14 cellular contexts compared by ENCODE assay signal in the genomic region with DNA sequence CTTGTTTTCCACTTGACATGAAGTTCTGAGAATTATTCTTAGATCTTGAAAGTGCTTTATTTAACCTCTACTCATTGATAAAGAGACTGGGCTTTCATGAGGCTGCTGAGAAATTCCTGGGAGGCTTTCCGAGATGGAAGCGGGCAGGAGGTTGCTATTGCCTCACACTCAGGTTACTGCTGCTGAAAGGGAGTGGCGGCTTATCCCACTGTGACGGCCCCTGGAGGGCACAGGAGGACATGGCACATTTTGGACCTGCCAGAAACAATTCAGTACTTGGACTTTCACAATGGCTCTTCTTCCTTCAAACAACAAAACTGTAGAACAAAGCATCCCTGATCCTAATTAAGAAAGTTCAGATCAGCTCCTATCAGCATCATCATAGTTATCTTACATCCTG. TPM values are rescaled to one million over a fixed set of nuclear protein-coding genes. Genes with fewer than 3 reads are reported as not detected.
DNase-seq lines count a peak whose midpoint lies in the region; TF ChIP-seq lines count a peak whose summit lies in the region.
"Had no signal": no experiment of that assay in that cellular context is flagged by ENCODE, and none has a peak within 500 bp of the region (broad histone marks: within the 10 kb centered on the region; RNA-seq: fewer than 3 reads in every experiment).

No MANE protein-coding gene starts in this region.

- intact Hi-C loops in A673 (cut with micrococcal nuclease; ENCODE audit: unreplicated experiment): no loop called here

- peaks cover 7% of the 10 kb centered on the region for H3K27me3 ChIP-seq in A673 (replicated peaks; ENCODE audit: insufficient read depth, low read depth, low read length, poor library complexity)

- DNase-seq in A673 (ENCODE audit: low spot score) (peak; percentile 9), M059J (ENCODE audit: low read depth) (peak; percentile 5), epithelial cell of prostate (ENCODE audit: low read depth, low spot score) (no peak), left kidney (ENCODE audit: low read depth, low spot score) (peak; percentile 76), mesenteric fat pad (ENCODE audit: low spot score) (no peak), NCI-H748 (lab: John Stamatoyannopoulos, UW; ENCODE audit: unreplicated experiment) (no peak)
- no peak for DNase-seq in stimulated activated naive CD4-positive, alpha-beta T cell treated with Interleukin-2 at 50 U/mL for 16 hours (lab: John Stamatoyannopoulos, UW)
- DNase-seq in stimulated activated CD4-positive, alpha-beta T cell treated with anti-CD3 and anti-CD28 coated beads, Interleukin-2, amount 100 ng/mL, for 24 hours: no peak
- DNase-seq: activated CD4-positive, alpha-beta memory T cell treated with anti-CD3 and anti-CD28 coated beads, Interleukin-2, amount 10 ng/mL, durations not matched to agents 7 days and 5 days; activated naive CD4-positive, alpha-beta T cell treated with Interleukin-2 at 50 U/mL for 16 hours; central memory CD4-positive, alpha-beta T cell; kidney; NCI-H187 treated with DMSO at 0.1 percent for 48 hours; T-cell had no signal

- BruUV-seq in A673 (replicated peaks; lab: Mats Ljungman, UMichigan): no TSS peak

- no peak for TF ChIP-seq CTCF in A673 (conservative IDR thresholded peaks at IDR 0.05; ENCODE audit: low read depth, low read length)

- no peak overlapping the region for H3K4me3 ChIP-seq in A673 (ENCODE audit: low read depth, low read length, poor library complexity, severe bottlenecking)

- no peaks in the 10 kb centered on the region for H3K4me1 ChIP-seq in A673 (ENCODE audit: insufficient read depth, low read length, poor library complexity, severe bottlenecking)

- POLR2A ChIA-PET in A673 (lab: Charles Lee; ENCODE audit: low non-redundant PET): no interaction called here

- CTCF ChIA-PET in A673 (lab: Charles Lee): no interaction called here

- no peak overlapping the region for H3K27ac ChIP-seq in A673 (ENCODE audit: low read depth, low read length, poor library complexity, severe bottlenecking)
- H3K27ac ChIP-seq in epithelial cell of prostate: peak overlapping the region; percentile 38

- no peaks in the 10 kb centered on the region for H3K36me3 ChIP-seq in A673 (ENCODE audit: insufficient read depth, low read length, poor library complexity, severe bottlenecking)

- no peaks in the 10 kb centered on the region for H3K9me3 ChIP-seq in A673 (ENCODE audit: low read depth, low read length, poor library complexity, severe bottlenecking)

RNA-seq across cellular contexts. Expression of gene MARK1, which starts 16.2 kb away (rescaled TPM):
- 5.1 and 6.9 TPM in 2 replicates for total RNA-seq in A673 (2021)
- total RNA-seq in M059J (2014; rRNA removed; shearing (Covaris generic)): 0.02 TPM in 1 of 2 replicates, not detected in the other
- 19.2 TPM for total RNA-seq in mesenteric fat pad
- total RNA-seq: activated CD4-positive, alpha-beta memory T cell treated with anti-CD3 and anti-CD28 coated beads, Interleukin-2, amount 10 ng/mL, durations not matched to agents 7 days and 5 days; T-cell had no signal

Comparison
In these comparisons a context has a peak if more than half of its experiments do, and no peak if none do; other contexts are left out.
1. DNase-seq: peak in A673 (single experiment), M059J (single experiment) and left kidney (single experiment); none in epithelial cell of prostate (single experiment), stimulated activated naive CD4-positive, alpha-beta T cell treated with Interleukin-2 at 50 U/mL for 16 hours (single experiment), mesenteric fat pad (single experiment), NCI-H748 (single experiment) and stimulated activated CD4-positive, alpha-beta T cell treated with anti-CD3 and anti-CD28 coated beads, Interleukin-2, amount 100 ng/mL, for 24 hours (0 of 2).